29 cellular contexts compared by ENCODE assay signal in genomic region chr4:145409393-145409792, GRCh38.
"Had no signal": no experiment of that assay in that cellular context is flagged by ENCODE, and none has a peak within 500 bp of the region (broad histone marks: within the 10 kb centered on the region; RNA-seq: fewer than 3 reads in every experiment).

No MANE protein-coding gene starts in this region.

- H3K27me3 ChIP-seq: esophagus squamous epithelium, heart right ventricle, left lung, neural progenitor cell, spleen, testis, tibial nerve, upper lobe of left lung had no signal

- H3K4me2 ChIP-seq: neural progenitor cell had no signal

- H3K36me3 Mint-ChIP-seq: naive thymus-derived CD4-positive, alpha-beta T cell; neural progenitor cell; stimulated activated memory B cell treated with anti-CD40 and anti-IgM and Interleukin-4, amounts not matched to agents 10 μg/mL and 1 μg/mL and 100 μg/mL, for 72 hours had no signal

- H3K9me3 Mint-ChIP-seq: naive thymus-derived CD4-positive, alpha-beta T cell; neural progenitor cell; stimulated activated memory B cell treated with anti-CD40 and anti-IgM and Interleukin-4, amounts not matched to agents 10 μg/mL and 1 μg/mL and 100 μg/mL, for 72 hours had no signal

- H3K4me3 Mint-ChIP-seq: naive thymus-derived CD4-positive, alpha-beta T cell; nephron; neural progenitor cell; stimulated activated memory B cell treated with anti-CD40 and anti-IgM and Interleukin-4, amounts not matched to agents 10 μg/mL and 1 μg/mL and 100 μg/mL, for 72 hours had no signal

- H2AFZ ChIP-seq: neural progenitor cell had no signal

- ATAC-seq: heart right ventricle; left lung; naive thymus-derived CD4-positive, alpha-beta T cell; right cardiac atrium; stimulated activated memory B cell treated with anti-CD40 and anti-IgM and Interleukin-4, amounts not matched to agents 10 μg/mL and 1 μg/mL and 100 μg/mL, for 72 hours; stimulated activated naive CD8-positive, alpha-beta T cell treated with anti-CD3 and anti-CD28 coated beads, Interleukin-15, Interleukin-2, amounts not matched to agents 100 U/mL and 50 U/mL, for 24 hours had no signal

- H3K4me3 ChIP-seq: coronary artery, esophagus squamous epithelium, heart right ventricle, left lung, neural progenitor cell, prostate gland, skin epidermis, spleen, testis, tibial nerve, upper lobe of left lung had no signal

- H3K36me3 ChIP-seq: esophagus squamous epithelium, heart right ventricle, left lung, neural progenitor cell, prostate gland, spleen, tibial nerve, upper lobe of left lung had no signal

- H3K4me1 Mint-ChIP-seq: naive thymus-derived CD4-positive, alpha-beta T cell; neural progenitor cell; stimulated activated memory B cell treated with anti-CD40 and anti-IgM and Interleukin-4, amounts not matched to agents 10 μg/mL and 1 μg/mL and 100 μg/mL, for 72 hours had no signal

- H3K27ac Mint-ChIP-seq: naive thymus-derived CD4-positive, alpha-beta T cell; neural progenitor cell; stimulated activated memory B cell treated with anti-CD40 and anti-IgM and Interleukin-4, amounts not matched to agents 10 μg/mL and 1 μg/mL and 100 μg/mL, for 72 hours had no signal

- DNase-seq: effector memory CD4-positive, alpha-beta T cell; erythroblast; esophagus squamous epithelium; foreskin melanocyte; glutamatergic neuron; heart right ventricle; hippocampal formation; left lung; mammary epithelial cell; mesendoderm; midbrain; naive thymus-derived CD4-positive, alpha-beta T cell; right cardiac atrium; spleen; stimulated activated CD4-positive, alpha-beta T cell treated with anti-CD3 and anti-CD28 coated beads, Interleukin-4, amount 100 ng/mL, for 4 hours; stimulated activated naive CD8-positive, alpha-beta T cell treated with anti-CD3 and anti-CD28 coated beads, Interleukin-15, Interleukin-2, amounts not matched to agents 100 U/mL and 50 U/mL, for 24 hours; substantia nigra; testis; upper lobe of left lung had no signal

- H3K9ac ChIP-seq: neural progenitor cell had no signal

- FAIRE-seq: endothelial cell of umbilical vein, islet of Langerhans, urothelium cell line had no signal

- H3K27ac ChIP-seq: coronary artery, esophagus squamous epithelium, heart right ventricle, left lung, neural progenitor cell, prostate gland, skin epidermis, spleen, testis, tibial nerve, upper lobe of left lung had no signal

- H3K9me3 ChIP-seq: esophagus squamous epithelium, heart right ventricle, left lung, prostate gland, spleen, testis, tibial nerve, upper lobe of left lung had no signal

- H3K4me1 ChIP-seq: left lung, prostate gland, spleen, testis, tibial nerve, upper lobe of left lung had no signal
